Comparison of ENCODE assay signal across 1 cellular context in the genomic region with DNA sequence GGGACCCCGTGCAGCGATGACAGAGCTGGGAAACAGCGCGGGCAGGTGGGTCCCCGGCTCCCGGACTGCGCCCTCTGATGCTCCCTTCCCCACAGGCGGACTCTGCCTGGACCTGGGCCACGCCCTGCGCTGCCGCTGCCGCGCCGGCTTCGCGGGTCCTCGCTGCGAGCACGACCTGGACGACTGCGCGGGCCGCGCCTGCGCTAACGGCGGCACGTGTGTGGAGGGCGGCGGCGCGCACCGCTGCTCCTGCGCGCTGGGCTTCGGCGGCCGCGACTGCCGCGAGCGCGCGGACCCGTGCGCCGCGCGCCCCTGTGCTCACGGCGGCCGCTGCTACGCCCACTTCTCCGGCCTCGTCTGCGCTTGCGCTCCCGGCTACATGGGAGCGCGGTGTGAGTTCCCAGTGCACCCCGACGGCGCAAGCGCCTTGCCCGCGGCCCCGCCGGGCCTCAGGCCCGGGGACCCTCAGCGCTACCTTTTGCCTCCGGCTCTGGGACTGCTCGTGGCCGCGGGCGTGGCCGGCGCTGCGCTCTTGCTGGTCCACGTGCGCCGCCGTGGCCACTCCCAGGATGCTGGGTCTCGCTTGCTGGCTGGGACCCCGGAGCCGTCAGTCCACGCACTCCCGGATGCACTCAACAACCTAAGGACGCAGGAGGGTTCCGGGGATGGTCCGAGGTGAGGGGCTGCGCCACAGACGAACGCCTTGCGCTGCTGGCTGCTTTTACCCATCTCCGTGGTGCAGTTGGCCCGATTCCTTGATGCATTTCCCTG.
TF ChIP-seq lines count a peak whose summit lies in the region.

No MANE protein-coding gene starts in this region.

TF ChIP-seq in HepG2, 621 proteins besides CTCF, POLR2A, EP300 and RAD21 (continued from another document and continues in another):
- TF ChIP-seq ZNF230 (CRISPR knock-in tag; IDR thresholded peaks at IDR 0.05): peak; percentile 67; the same call in 1 of the 2 replicates
- no peak for TF ChIP-seq NR2F1 (CRISPR knock-in tag; IDR thresholded peaks at IDR 0.05)
- TF ChIP-seq, protein P1, sequence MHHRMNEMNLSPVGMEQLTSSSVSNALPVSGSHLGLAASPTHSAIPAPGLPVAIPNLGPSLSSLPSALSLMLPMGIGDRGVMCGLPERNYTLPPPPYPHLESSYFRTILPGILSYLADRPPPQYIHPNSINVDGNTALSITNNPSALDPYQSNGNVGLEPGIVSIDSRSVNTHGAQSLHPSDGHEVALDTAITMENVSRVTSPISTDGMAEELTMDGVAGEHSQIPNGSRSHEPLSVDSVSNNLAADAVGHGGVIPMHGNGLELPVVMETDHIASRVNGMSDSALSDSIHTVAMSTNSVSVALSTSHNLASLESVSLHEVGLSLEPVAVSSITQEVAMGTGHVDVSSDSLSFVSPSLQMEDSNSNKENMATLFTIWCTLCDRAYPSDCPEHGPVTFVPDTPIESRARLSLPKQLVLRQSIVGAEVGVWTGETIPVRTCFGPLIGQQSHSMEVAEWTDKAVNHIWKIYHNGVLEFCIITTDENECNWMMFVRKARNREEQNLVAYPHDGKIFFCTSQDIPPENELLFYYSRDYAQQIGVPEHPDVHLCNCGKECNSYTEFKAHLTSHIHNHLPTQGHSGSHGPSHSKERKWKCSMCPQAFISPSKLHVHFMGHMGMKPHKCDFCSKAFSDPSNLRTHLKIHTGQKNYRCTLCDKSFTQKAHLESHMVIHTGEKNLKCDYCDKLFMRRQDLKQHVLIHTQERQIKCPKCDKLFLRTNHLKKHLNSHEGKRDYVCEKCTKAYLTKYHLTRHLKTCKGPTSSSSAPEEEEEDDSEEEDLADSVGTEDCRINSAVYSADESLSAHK (CRISPR knock-in tag; IDR thresholded peaks at IDR 0.05; ENCODE audit: borderline replicate concordance): no peak
- TF ChIP-seq ZNF672 (CRISPR knock-in tag; IDR thresholded peaks at IDR 0.05): peak; percentile 94
- TF ChIP-seq DPF2 (CRISPR knock-in tag; IDR thresholded peaks at IDR 0.05; ENCODE audit: borderline replicate concordance, low read depth): no peak
- TF ChIP-seq HHEX (CRISPR knock-in tag; IDR thresholded peaks at IDR 0.05): no peak
- TF ChIP-seq ZNF331 (CRISPR knock-in tag; IDR thresholded peaks at IDR 0.05): peak; percentile 88; the same call in 1 of the 2 replicates
- TF ChIP-seq, protein P2, sequence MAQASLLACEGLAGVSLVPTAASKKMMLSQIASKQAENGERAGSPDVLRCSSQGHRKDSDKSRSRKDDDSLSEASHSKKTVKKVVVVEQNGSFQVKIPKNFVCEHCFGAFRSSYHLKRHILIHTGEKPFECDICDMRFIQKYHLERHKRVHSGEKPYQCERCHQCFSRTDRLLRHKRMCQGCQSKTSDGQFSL (CRISPR knock-in tag; IDR thresholded peaks at IDR 0.05): peak; percentile 54; the same call in 1 of the 2 replicates
- TF ChIP-seq, protein P3, sequence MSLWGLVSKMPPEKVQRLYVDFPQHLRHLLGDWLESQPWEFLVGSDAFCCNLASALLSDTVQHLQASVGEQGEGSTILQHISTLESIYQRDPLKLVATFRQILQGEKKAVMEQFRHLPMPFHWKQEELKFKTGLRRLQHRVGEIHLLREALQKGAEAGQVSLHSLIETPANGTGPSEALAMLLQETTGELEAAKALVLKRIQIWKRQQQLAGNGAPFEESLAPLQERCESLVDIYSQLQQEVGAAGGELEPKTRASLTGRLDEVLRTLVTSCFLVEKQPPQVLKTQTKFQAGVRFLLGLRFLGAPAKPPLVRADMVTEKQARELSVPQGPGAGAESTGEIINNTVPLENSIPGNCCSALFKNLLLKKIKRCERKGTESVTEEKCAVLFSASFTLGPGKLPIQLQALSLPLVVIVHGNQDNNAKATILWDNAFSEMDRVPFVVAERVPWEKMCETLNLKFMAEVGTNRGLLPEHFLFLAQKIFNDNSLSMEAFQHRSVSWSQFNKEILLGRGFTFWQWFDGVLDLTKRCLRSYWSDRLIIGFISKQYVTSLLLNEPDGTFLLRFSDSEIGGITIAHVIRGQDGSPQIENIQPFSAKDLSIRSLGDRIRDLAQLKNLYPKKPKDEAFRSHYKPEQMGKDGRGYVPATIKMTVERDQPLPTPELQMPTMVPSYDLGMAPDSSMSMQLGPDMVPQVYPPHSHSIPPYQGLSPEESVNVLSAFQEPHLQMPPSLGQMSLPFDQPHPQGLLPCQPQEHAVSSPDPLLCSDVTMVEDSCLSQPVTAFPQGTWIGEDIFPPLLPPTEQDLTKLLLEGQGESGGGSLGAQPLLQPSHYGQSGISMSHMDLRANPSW (CRISPR knock-in tag; IDR thresholded peaks at IDR 0.05; ENCODE audit: borderline replicate concordance): no peak
- TF ChIP-seq, protein P4, sequence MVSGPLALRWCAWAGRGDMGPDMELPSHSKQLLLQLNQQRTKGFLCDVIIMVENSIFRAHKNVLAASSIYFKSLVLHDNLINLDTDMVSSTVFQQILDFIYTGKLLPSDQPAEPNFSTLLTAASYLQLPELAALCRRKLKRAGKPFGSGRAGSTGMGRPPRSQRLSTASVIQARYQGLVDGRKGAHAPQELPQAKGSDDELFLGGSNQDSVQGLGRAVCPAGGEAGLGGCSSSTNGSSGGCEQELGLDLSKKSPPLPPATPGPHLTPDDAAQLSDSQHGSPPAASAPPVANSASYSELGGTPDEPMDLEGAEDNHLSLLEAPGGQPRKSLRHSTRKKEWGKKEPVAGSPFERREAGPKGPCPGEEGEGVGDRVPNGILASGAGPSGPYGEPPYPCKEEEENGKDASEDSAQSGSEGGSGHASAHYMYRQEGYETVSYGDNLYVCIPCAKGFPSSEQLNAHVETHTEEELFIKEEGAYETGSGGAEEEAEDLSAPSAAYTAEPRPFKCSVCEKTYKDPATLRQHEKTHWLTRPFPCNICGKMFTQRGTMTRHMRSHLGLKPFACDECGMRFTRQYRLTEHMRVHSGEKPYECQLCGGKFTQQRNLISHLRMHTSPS (CRISPR knock-in tag; IDR thresholded peaks at IDR 0.05; ENCODE audit: low read depth): peak; percentile 27; the same call in 1 of the 2 replicates
- TF ChIP-seq, protein P5, sequence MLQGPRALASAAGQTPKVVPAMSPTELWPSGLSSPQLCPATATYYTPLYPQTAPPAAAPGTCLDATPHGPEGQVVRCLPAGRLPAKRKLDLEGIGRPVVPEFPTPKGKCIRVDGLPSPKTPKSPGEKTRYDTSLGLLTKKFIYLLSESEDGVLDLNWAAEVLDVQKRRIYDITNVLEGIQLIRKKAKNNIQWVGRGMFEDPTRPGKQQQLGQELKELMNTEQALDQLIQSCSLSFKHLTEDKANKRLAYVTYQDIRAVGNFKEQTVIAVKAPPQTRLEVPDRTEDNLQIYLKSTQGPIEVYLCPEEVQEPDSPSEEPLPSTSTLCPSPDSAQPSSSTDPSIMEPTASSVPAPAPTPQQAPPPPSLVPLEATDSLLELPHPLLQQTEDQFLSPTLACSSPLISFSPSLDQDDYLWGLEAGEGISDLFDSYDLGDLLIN (CRISPR knock-in tag; IDR thresholded peaks at IDR 0.05; ENCODE audit: borderline replicate concordance): peak; percentile 69; the same call in 1 of the 2 replicates
- peak; percentile 33; the same call in 1 of the 2 replicates for TF ChIP-seq KMT2A (CRISPR knock-in tag; IDR thresholded peaks at IDR 0.05)
- no peak; the same call in 1 of the 2 replicates for TF ChIP-seq PAX8 (CRISPR knock-in tag; IDR thresholded peaks at IDR 0.05; ENCODE audit: borderline replicate concordance)
- no peak for TF ChIP-seq U2AF2 (IDR thresholded peaks at IDR 0.05; ENCODE audit: low read depth, low read length)
- TF ChIP-seq ZSCAN31 (CRISPR knock-in tag; IDR thresholded peaks at IDR 0.05; ENCODE audit: low read depth): peak; percentile 94
- TF ChIP-seq ZNF614 (CRISPR knock-in tag; IDR thresholded peaks at IDR 0.05; ENCODE audit: borderline replicate concordance): no peak
- no peak for TF ChIP-seq RBM39 (IDR thresholded peaks at IDR 0.05; ENCODE audit: low read depth, low read length, poor library complexity, severe bottlenecking)
- no peak for TF ChIP-seq ZNF839 (CRISPR knock-in tag; IDR thresholded peaks at IDR 0.05; ENCODE audit: borderline replicate concordance)
- TF ChIP-seq ZMYM2 (CRISPR knock-in tag; IDR thresholded peaks at IDR 0.05): 0 out of 2 replicates have a peak, but pooled peaks have one; percentile 63
- no peak for TF ChIP-seq HNRNPK (IDR thresholded peaks at IDR 0.05; ENCODE audit: low read depth, low read length, poor library complexity, severe bottlenecking)
- TF ChIP-seq ZNF761 (CRISPR knock-in tag; conservative IDR thresholded peaks at IDR 0.05): peak; percentile 49; the same call in 1 of the 2 replicates
- TF ChIP-seq ATM (IDR thresholded peaks at IDR 0.05; ENCODE audit: borderline replicate concordance): no peak
- no peak for TF ChIP-seq PRDM10 (CRISPR knock-in tag; IDR thresholded peaks at IDR 0.05; ENCODE audit: low read depth)
- TF ChIP-seq ZFP90 (CRISPR knock-in tag; IDR thresholded peaks at IDR 0.05; ENCODE audit: borderline replicate concordance): peak; percentile 53; the same call in 1 of the 2 replicates
- TF ChIP-seq ZNF446 (CRISPR knock-in tag; IDR thresholded peaks at IDR 0.05): peak; percentile 91; the same call in 1 of the 2 replicates
- TF ChIP-seq ZNF329 (CRISPR knock-in tag; IDR thresholded peaks at IDR 0.05; ENCODE audit: low read depth): peak; percentile 93
- no peak for TF ChIP-seq SP1 (IDR thresholded peaks at IDR 0.05)
- TF ChIP-seq SP1 (CRISPR knock-in tag; IDR thresholded peaks at IDR 0.05): no peak
- TF ChIP-seq CBFB (CRISPR knock-in tag; IDR thresholded peaks at IDR 0.05): no peak
- TF ChIP-seq ARNT2 (CRISPR knock-in tag; IDR thresholded peaks at IDR 0.05; ENCODE audit: low read depth): peak; percentile 100
- TF ChIP-seq ZSCAN9 (CRISPR knock-in tag; IDR thresholded peaks at IDR 0.05; ENCODE audit: borderline replicate concordance): no peak
- TF ChIP-seq ZNF780A (CRISPR knock-in tag; IDR thresholded peaks at IDR 0.05): peak; percentile 83; the same call in 1 of the 2 replicates
- no peak for TF ChIP-seq ZMYM3 (CRISPR knock-in tag; IDR thresholded peaks at IDR 0.05)
